ENCODE assay signal across 1 cellular context in genomic region chr12:120353556-120354317, GRCh38.
TF ChIP-seq lines count a peak whose summit lies in the region.

No MANE protein-coding gene starts in this region.

TF ChIP-seq in IMR-90, 13 proteins besides CTCF, POLR2A, EP300 and RAD21:
- TF ChIP-seq MXI1 (IDR thresholded peaks at IDR 0.05; ENCODE audit: borderline replicate concordance, low read depth, low read length) (no peak), CEBPB (IDR thresholded peaks at IDR 0.05; ENCODE audit: low read depth, low read length) (no peak), FOS (IDR thresholded peaks at IDR 0.05; ENCODE audit: low read depth, low read length) (no peak), SMC3 (IDR thresholded peaks at IDR 0.05; ENCODE audit: low read depth, low read length) (no peak), BHLHE40 (IDR thresholded peaks at IDR 0.05; ENCODE audit: low read depth, low read length) (no peak), MAFK (IDR thresholded peaks at IDR 0.05; ENCODE audit: low read depth, low read length) (no peak), CHD1 (IDR thresholded peaks at IDR 0.05; ENCODE audit: low read depth, low read length) (no peak), MAZ (IDR thresholded peaks at IDR 0.05; ENCODE audit: borderline replicate concordance, low read depth, low read length) (no peak), ELK1 (IDR thresholded peaks at IDR 0.05; ENCODE audit: borderline replicate concordance, low read depth, low read length) (no peak)
- TF ChIP-seq, protein P1, sequence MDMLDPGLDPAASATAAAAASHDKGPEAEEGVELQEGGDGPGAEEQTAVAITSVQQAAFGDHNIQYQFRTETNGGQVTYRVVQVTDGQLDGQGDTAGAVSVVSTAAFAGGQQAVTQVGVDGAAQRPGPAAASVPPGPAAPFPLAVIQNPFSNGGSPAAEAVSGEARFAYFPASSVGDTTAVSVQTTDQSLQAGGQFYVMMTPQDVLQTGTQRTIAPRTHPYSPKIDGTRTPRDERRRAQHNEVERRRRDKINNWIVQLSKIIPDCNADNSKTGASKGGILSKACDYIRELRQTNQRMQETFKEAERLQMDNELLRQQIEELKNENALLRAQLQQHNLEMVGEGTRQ (IDR thresholded peaks at IDR 0.05; ENCODE audit: low read depth, low read length): no peak
